Comparison of ENCODE assay signal across 21 cellular contexts in the genomic region with DNA sequence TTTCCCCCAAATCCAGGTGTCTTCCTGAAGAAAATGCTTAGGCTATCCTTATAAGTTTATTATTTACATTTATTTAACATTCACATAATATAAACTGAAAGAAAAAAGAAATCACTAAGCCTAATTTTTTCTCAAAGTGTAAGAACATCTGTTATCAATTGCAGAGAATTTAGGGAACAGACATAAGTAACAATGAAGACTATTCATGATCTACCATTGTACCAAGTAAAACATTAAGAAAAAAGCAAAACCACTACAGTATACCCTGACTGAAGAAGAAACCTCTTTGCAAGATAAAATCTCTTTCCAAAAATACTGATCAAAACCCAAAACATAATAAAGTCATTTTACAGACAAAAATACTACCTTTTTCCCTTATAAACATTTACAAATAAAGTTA.
"Had no signal": no experiment of that assay in that cellular context is flagged by ENCODE, and none has a peak within 500 bp of the region (broad histone marks: within the 10 kb centered on the region; RNA-seq: fewer than 3 reads in every experiment).

No MANE protein-coding gene starts in this region.

- H3K9me3 ChIP-seq: heart left ventricle, mucosa of descending colon, pancreas, tibial artery, upper lobe of left lung, uterus had no signal

- H3K4me1 ChIP-seq: pancreas, tibial artery, uterus had no signal

- FAIRE-seq: frontal cortex, islet of Langerhans, pancreas had no signal

- H3K4me1 Mint-ChIP-seq: endodermal cell; neural crest cell; stimulated activated effector memory CD8-positive, alpha-beta T cell treated with anti-CD3 and anti-CD28 coated beads, Interleukin-12 subunit alpha, Interleukin-12 subunit beta, amount 100 ng/mL, for 72 hours had no signal

- ATAC-seq: heart left ventricle; mucosa of descending colon; naive thymus-derived CD8-positive, alpha-beta T cell; pancreas; right cardiac atrium; stimulated activated effector memory CD8-positive, alpha-beta T cell treated with anti-CD3 and anti-CD28 coated beads, Interleukin-12 subunit alpha, Interleukin-12 subunit beta, amount 100 ng/mL, for 72 hours; stimulated activated naive CD8-positive, alpha-beta T cell treated with anti-CD3 and anti-CD28 coated beads, Interleukin-15, Interleukin-2, amounts not matched to agents 100 U/mL and 50 U/mL, for 24 hours had no signal

- H3K27ac ChIP-seq: coronary artery, heart left ventricle, pancreas, tibial artery, upper lobe of left lung, uterus had no signal

- H3K27me3 ChIP-seq: heart left ventricle, pancreas, tibial artery, upper lobe of left lung, uterus had no signal

- H3K27ac Mint-ChIP-seq: progenitor cell of endocrine pancreas; stimulated activated effector memory CD8-positive, alpha-beta T cell treated with anti-CD3 and anti-CD28 coated beads, Interleukin-12 subunit alpha, Interleukin-12 subunit beta, amount 100 ng/mL, for 72 hours had no signal

- DNase-seq: effector CD4-positive, alpha-beta T cell; endodermal cell; heart left ventricle; hypothalamus; kidney glomerular epithelial cell; mucosa of descending colon; naive thymus-derived CD8-positive, alpha-beta T cell; stimulated activated CD4-positive, alpha-beta T cell treated with anti-CD3 and anti-CD28 coated beads, Interleukin-4, amount 100 ng/mL, for 1 hour; stimulated activated CD8-positive, alpha-beta memory T cell treated with anti-CD3 and anti-CD28 coated beads, Interleukin-4, amount 100 ng/mL, for 48 hours; stimulated activated naive CD8-positive, alpha-beta T cell treated with anti-CD3 and anti-CD28 coated beads, Interleukin-15, Interleukin-2, amounts not matched to agents 100 U/mL and 50 U/mL, for 24 hours; tibial artery; upper lobe of left lung; uterus had no signal

- H3K27me3 Mint-ChIP-seq: naive thymus-derived CD8-positive, alpha-beta T cell; progenitor cell of endocrine pancreas had no signal

- H3K4me3 ChIP-seq: coronary artery, heart left ventricle, mucosa of descending colon, pancreas, tibial artery, upper lobe of left lung, uterus had no signal

- H3K4me3 Mint-ChIP-seq: endodermal cell; naive thymus-derived CD8-positive, alpha-beta T cell; neural crest cell; stimulated activated effector memory CD8-positive, alpha-beta T cell treated with anti-CD3 and anti-CD28 coated beads, Interleukin-12 subunit alpha, Interleukin-12 subunit beta, amount 100 ng/mL, for 72 hours had no signal

- H3K9me3 Mint-ChIP-seq: endodermal cell; naive thymus-derived CD8-positive, alpha-beta T cell; neural crest cell; stimulated activated effector memory CD8-positive, alpha-beta T cell treated with anti-CD3 and anti-CD28 coated beads, Interleukin-12 subunit alpha, Interleukin-12 subunit beta, amount 100 ng/mL, for 72 hours had no signal

- H3K36me3 ChIP-seq: uterus had no signal
